ENCODE assay signal across 14 cellular contexts in the genomic region with DNA sequence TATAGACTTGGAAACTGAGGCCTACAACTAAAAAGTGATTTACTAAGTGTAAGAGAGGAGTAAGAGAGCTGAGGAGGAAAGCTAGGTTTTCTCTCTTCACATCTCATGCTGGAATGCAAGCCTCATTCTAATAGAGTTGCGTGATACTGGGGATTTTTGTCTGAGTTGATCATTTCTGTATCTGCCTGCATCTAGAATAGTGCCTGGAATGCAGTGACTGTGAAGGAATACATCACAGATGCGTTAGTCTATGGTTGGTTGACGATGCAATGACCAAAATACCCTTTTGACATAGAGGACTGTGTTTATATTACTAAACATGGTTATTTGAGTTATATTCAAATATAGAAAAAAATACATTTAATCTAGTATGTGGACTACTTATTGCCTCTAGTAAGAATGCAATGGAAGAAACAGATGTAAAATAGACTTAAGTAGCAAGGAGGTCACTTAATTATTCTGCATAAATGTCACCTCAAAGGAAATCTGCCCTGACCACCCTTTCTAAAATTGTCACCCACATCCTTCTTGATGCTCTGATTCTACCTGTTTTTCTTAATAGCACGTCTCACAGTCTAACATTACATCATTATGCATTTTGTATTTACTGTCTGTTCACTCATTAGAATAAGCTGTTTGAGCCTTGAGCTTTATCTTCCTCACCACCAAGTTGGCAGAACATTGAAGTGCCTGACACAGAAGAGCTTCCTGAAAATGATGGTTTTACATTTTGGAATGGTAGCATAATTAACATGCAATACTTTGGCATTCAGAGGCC. TPM values are rescaled to one million over a fixed set of nuclear protein-coding genes. Genes with fewer than 3 reads are reported as not detected.
DNase-seq lines count a peak whose midpoint lies in the region; ATAC-seq and TF ChIP-seq lines count a peak whose summit lies in the region.
"Had no signal": no experiment of that assay in that cellular context is flagged by ENCODE, and none has a peak within 500 bp of the region (broad histone marks: within the 10 kb centered on the region; RNA-seq: fewer than 3 reads in every experiment).

No MANE protein-coding gene starts in this region.

- H3K9me2 ChIP-seq in GM23338 (ENCODE audit: insufficient read depth) (no peaks in the 10 kb centered on the region), SK-N-SH (no peaks in the 10 kb centered on the region)

- CTCF ChIA-PET in SK-N-SH (lab: Yijun Ruan, JAX) = interaction anchor here (2.7 kb wide), 1 partner anchor 10 kb away, joined by 8 read pairs; no protein-coding TSS in a partner anchor

- H3K27ac Mint-ChIP-seq in GM23338 = no peak overlapping the region

- peaks cover 13% of the 10 kb centered on the region for H3K4me1 ChIP-seq in GM23338 (ENCODE audit: insufficient read depth)
- no peaks in the 10 kb centered on the region for H3K4me1 ChIP-seq in SK-N-SH (ENCODE audit: control insufficient read depth in 1 of 2, insufficient read depth in 2 of 2, low read depth in 1 of 2, low read length in 1 of 2)

- no peak for TF ChIP-seq EP300 in SK-N-SH (IDR thresholded peaks at IDR 0.05; ENCODE audit: borderline replicate concordance in 1 of 2, low read depth in 1 of 2, low read length in 1 of 2)

- no peak overlapping the region for H3K4me3 Mint-ChIP-seq in GM23338

- H3K4me3 ChIP-seq in GM23338 (no peak overlapping the region), brain microvascular endothelial cell (ENCODE audit: low read depth, low read length) (no peak overlapping the region), SK-N-SH (ENCODE audit: low read depth in 2 of 2, low read length in 1 of 2) (no peak overlapping the region)

- DNase-seq in ACHN (peak; percentile 45), GM23338 (ENCODE audit: low spot score) (no peak), brain microvascular endothelial cell (peak; percentile 33), kidney tubule cell (ENCODE audit: low spot score) (peak; percentile 68), SK-N-SH (no peak), NCI-H1105 treated with DMSO at 0.1 percent for 48 hours (lab: John Stamatoyannopoulos, UW) (no peak)
- DNase-seq in activated CD4-positive, alpha-beta T cell treated with anti-CD3 and anti-CD28 coated beads for 48 hours = no peak
- DNase-seq: HCEC 1CT, NCI-H1417 treated with DMSO at 0.1 percent for 48 hours, NCI-H1930, NCI-H2171 treated with DMSO at 0.1 percent for 48 hours had no signal

- H4K20me1 ChIP-seq in GM23338 (replicated peaks; ENCODE audit: insufficient read depth) (no peaks in the 10 kb centered on the region), SK-N-SH (ENCODE audit: insufficient read depth) (no peaks in the 10 kb centered on the region)

- TF ChIP-seq CTCF in GM23338 (conservative IDR thresholded peaks at IDR 0.05; ENCODE audit: low read depth in 2 of 2) (no peak), brain microvascular endothelial cell (IDR thresholded peaks at IDR 0.05; ENCODE audit: low read depth, low read length, missing control alignments) (no peak), SK-N-SH (IDR thresholded peaks at IDR 0.05) (no peak)

- H3K27me3 ChIP-seq in GM23338 (ENCODE audit: insufficient read depth) (no peaks in the 10 kb centered on the region), brain microvascular endothelial cell (replicated peaks) (no peaks in the 10 kb centered on the region), SK-N-SH (ENCODE audit: insufficient read depth) (no peaks in the 10 kb centered on the region)

- H3K27me3 Mint-ChIP-seq in GM23338 (ENCODE audit: insufficient read depth, low read depth, poor library complexity) = no peaks in the 10 kb centered on the region

- POLR2A ChIA-PET in SK-N-SH (lab: Yijun Ruan, JAX) = interaction anchor here (1.6 kb wide), 1 partner anchor 21 kb away, joined by 4 read pairs; the partner anchor contains the start of gene TWF1

- H3K9ac ChIP-seq in SK-N-SH = no peak overlapping the region

- H3K79me2 ChIP-seq in GM23338 (replicated peaks; ENCODE audit: insufficient read depth) = no peaks in the 10 kb centered on the region
- no peaks in the 10 kb centered on the region for H3K79me2 ChIP-seq in SK-N-SH (ENCODE audit: insufficient read depth)

- H3K27ac ChIP-seq in GM23338 (ENCODE audit: low read depth) (no peak overlapping the region), brain microvascular endothelial cell (no peak overlapping the region), SK-N-SH (ENCODE audit: low read depth in 2 of 2, low read length in 1 of 2) (no peak overlapping the region)
- H3K27ac ChIP-seq: 22Rv1, C4-2B had no signal

- no peak for TF ChIP-seq RAD21 in SK-N-SH (IDR thresholded peaks at IDR 0.05; ENCODE audit: low read length)

- in situ Hi-C loops in ACHN (cut with HindIII; ENCODE audit: low pct_ligation_motif_present, low pct_unique_long_range_greater_than_20kb, low sequenced_read_pairs) (no loop called here), brain microvascular endothelial cell (cut with HindIII; ENCODE audit: low pct_ligation_motif_present, low sequenced_read_pairs) (no loop called here)

- H3K36me3 ChIP-seq in GM23338 (ENCODE audit: insufficient read depth) = no peaks in the 10 kb centered on the region
- H3K36me3 ChIP-seq in brain microvascular endothelial cell (replicated peaks) = no peaks in the 10 kb centered on the region
- H3K36me3 ChIP-seq in SK-N-SH (replicated peaks in 1 of 2; ENCODE audit: control insufficient read depth in 1 of 2, insufficient read depth in 2 of 2, low read length in 1 of 2) = no peaks in the 10 kb centered on the region

- H3K4me2 ChIP-seq in GM23338 = no peak overlapping the region
- no peak overlapping the region for H3K4me2 ChIP-seq in SK-N-SH

- no peaks in the 10 kb centered on the region for H3K36me3 Mint-ChIP-seq in GM23338 (ENCODE audit: low read depth)

- H3K4me1 Mint-ChIP-seq in GM23338 = peaks cover 7% of the 10 kb centered on the region

- H3F3A ChIP-seq in GM23338 (replicated peaks; ENCODE audit: low read depth) (no peaks in the 10 kb centered on the region; the same call in 1 of the 2 replicates), SK-N-SH (replicated peaks; ENCODE audit: insufficient read depth) (no peaks in the 10 kb centered on the region)

- ATAC-seq in GM23338 (no peak), HG02623 (IDR thresholded peaks at IDR 0.05; ENCODE audit: unreplicated experiment) (no peak)

- H3K9me3 Mint-ChIP-seq in GM23338 = no peaks in the 10 kb centered on the region; the same call in 2 of the 3 replicates

- WGBS in SK-N-SH (ENCODE audit: low lambda C conversion rate) = 52% methylated on average over 4 of the region's 4 CpGs

- no peaks in the 10 kb centered on the region for H3K9me3 ChIP-seq in SK-N-SH

- H2AFZ ChIP-seq in GM23338 = 0 out of 2 replicates have a peak overlapping the region, but pooled peaks have one; percentile 19
- H2AFZ ChIP-seq in SK-N-SH (ENCODE audit: low read depth) = no peak overlapping the region

TF ChIP-seq in GM23338, 12 proteins besides CTCF, POLR2A, EP300 and RAD21:
- no peak for TF ChIP-seq STAT1 (IDR thresholded peaks at IDR 0.05; ENCODE audit: unreplicated experiment)
- TF ChIP-seq POLR2AphosphoS5 (IDR thresholded peaks at IDR 0.05; ENCODE audit: low read depth) = no peak
- no peak for TF ChIP-seq NANOG (IDR thresholded peaks at IDR 0.05; ENCODE audit: borderline replicate concordance)
- no peak for TF ChIP-seq EZH2phosphoT487 (IDR thresholded peaks at IDR 0.05; ENCODE audit: unreplicated experiment)
- TF ChIP-seq EZH2 (IDR thresholded peaks at IDR 0.05; ENCODE audit: low read depth, unreplicated experiment) = no peak
- no peak for TF ChIP-seq ZNF114 (CRISPR knock-in tag; IDR thresholded peaks at IDR 0.05)

TF ChIP-seq in SK-N-SH, 30 proteins besides CTCF, POLR2A, EP300 and RAD21 (continues in another document):
- TF ChIP-seq PBX3 (IDR thresholded peaks at IDR 0.05) (no peak), RXRA (IDR thresholded peaks at IDR 0.05; ENCODE audit: borderline replicate concordance, low read depth) (no peak), RFX5 (IDR thresholded peaks at IDR 0.05; ENCODE audit: low read length) (no peak), FOXJ3 (CRISPR knock-in tag; IDR thresholded peaks at IDR 0.05) (no peak), FOSL2 (IDR thresholded peaks at IDR 0.05; ENCODE audit: borderline replicate concordance, low read depth) (no peak), GABPA (IDR thresholded peaks at IDR 0.05; ENCODE audit: low read depth) (no peak), ELF1 (IDR thresholded peaks at IDR 0.05) (no peak), GATA2 (CRISPR knock-in tag; IDR thresholded peaks at IDR 0.05) (no peak), NFIC (IDR thresholded peaks at IDR 0.05; ENCODE audit: borderline replicate concordance) (no peak), FOXM1 (IDR thresholded peaks at IDR 0.05; ENCODE audit: low read depth) (no peak), YY1 (IDR thresholded peaks at IDR 0.05; ENCODE audit: low read depth) (no peak), SIN3A (IDR thresholded peaks at IDR 0.05; ENCODE audit: borderline replicate concordance, low read depth, low read length) (no peak)

RNA-seq across cellular contexts. Expression of gene TMEM117, which starts 9.0 kb away (rescaled TPM):
- total RNA-seq in GM23338 (2014; rRNA removed; shearing (Covaris generic)) = 1.6 and 4.1 TPM in 2 replicates
- 0.94 and 1.5 TPM in 2 replicates for polyA plus RNA-seq in GM23338 (2016; fragmentation: Nextera tagmentation; extraction: Ambion mirVana)
- 0.81 and 1.0 TPM in 2 replicates for polyA plus RNA-seq in SK-N-SH (2012; rRNA removed)
- polyA plus RNA-seq in SK-N-SH (2012; cell fraction: cytosol; rRNA removed) = 1.8 and 2.0 TPM in 2 replicates
- polyA plus RNA-seq in SK-N-SH (2012; cell fraction: nucleus; rRNA removed) = 0.35 and 0.99 TPM in 2 replicates

RNA-seq across cellular contexts. Expression of gene TWF1, which starts 20.8 kb away (rescaled TPM):
- total RNA-seq in GM23338 (2014; rRNA removed; shearing (Covaris generic)) = 40.4 and 52.1 TPM in 2 replicates
- polyA plus RNA-seq in GM23338 (2016; fragmentation: Nextera tagmentation; extraction: Ambion mirVana) = 29.8 and 31.3 TPM in 2 replicates
- 36.9 and 51.7 TPM in 2 replicates for polyA plus RNA-seq in SK-N-SH (2012; rRNA removed)
- polyA plus RNA-seq in SK-N-SH (2012; cell fraction: cytosol; rRNA removed) = 73.4 and 85.7 TPM in 2 replicates
- 11.0 and 24.4 TPM in 2 replicates for polyA plus RNA-seq in SK-N-SH (2012; cell fraction: nucleus; rRNA removed)

Comparison
In these comparisons a context has a peak if more than half of its experiments do, and no peak if none do; other contexts are left out.
1. DNase-seq: peak in ACHN (single experiment), brain microvascular endothelial cell (single experiment) and kidney tubule cell (single experiment); none in GM23338 (single experiment), SK-N-SH (single experiment), NCI-H1105 treated with DMSO at 0.1 percent for 48 hours (single experiment) and activated CD4-positive, alpha-beta T cell treated with anti-CD3 and anti-CD28 coated beads for 48 hours (single experiment).